20 cellular contexts compared by ENCODE assay signal in the genomic region with DNA sequence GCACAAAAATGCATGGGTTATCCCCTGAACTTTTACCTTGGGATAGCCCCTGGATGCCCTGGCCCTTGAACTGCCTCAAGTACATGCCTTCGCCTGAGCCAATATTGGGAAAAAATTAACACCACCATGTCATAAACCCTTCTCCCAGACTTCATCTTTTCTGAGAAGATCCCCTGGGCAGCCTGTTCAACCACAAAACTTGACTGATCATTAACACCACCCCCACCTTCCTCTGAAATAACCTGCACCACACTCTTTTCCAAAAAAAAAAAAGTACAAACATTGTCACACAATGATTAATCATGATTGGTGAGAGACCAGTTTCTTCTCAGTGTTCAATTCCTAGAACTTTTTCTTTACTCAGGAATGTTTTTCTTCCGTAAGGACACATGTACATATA.
DNase-seq lines count a peak whose midpoint lies in the region; ATAC-seq and TF ChIP-seq lines count a peak whose summit lies in the region.
"Had no signal": no experiment of that assay in that cellular context is flagged by ENCODE, and none has a peak within 500 bp of the region (broad histone marks: within the 10 kb centered on the region; RNA-seq: fewer than 3 reads in every experiment).

No MANE protein-coding gene starts in this region.

- no peak overlapping the region for H3K27ac ChIP-seq in spleen

- H3K4me1 Mint-ChIP-seq in progenitor cell of endocrine pancreas (ENCODE audit: low read depth) (peaks cover 10% of the 10 kb centered on the region), osteocyte (ENCODE audit: unreplicated experiment) (no peaks in the 10 kb centered on the region)
- H3K4me1 Mint-ChIP-seq: CD4-positive, CD25-positive, alpha-beta regulatory T cell; CD8-positive, alpha-beta memory T cell; GM23338; IgD-negative memory B cell had no signal

- H3K9me3 Mint-ChIP-seq in progenitor cell of endocrine pancreas (ENCODE audit: low read depth) (peaks cover 13% of the 10 kb centered on the region), osteocyte (ENCODE audit: unreplicated experiment) (peaks cover 4% of the 10 kb centered on the region)
- H3K9me3 Mint-ChIP-seq: GM23338 had no signal

- intact Hi-C loops in spleen (cut with DNase I; ENCODE audit: low total_unique reads): no loop called here

- peak; percentile 0 for DNase-seq in glomerular visceral epithelial cell (ENCODE audit: extremely low spot score)
- no peak for DNase-seq in progenitor cell of endocrine pancreas (ENCODE audit: low spot score, unreplicated experiment)
- no peak for DNase-seq in osteocyte (ENCODE audit: extremely low spot score, unreplicated experiment)
- DNase-seq in spleen: no peak
- no peak for DNase-seq in stimulated activated naive CD4-positive, alpha-beta T cell treated with Interleukin-2 at 50 U/mL for 16 hours (lab: John Stamatoyannopoulos, UW)
- DNase-seq: ACHN; BE2C; C1 segment of cervical spinal cord; CD4-positive, CD25-positive, alpha-beta regulatory T cell; CD8-positive, alpha-beta memory T cell; COR-L47; DMS 273 treated with DMSO at 0.1 percent for 48 hours; DMS53; DND-41; EL had no signal

- no peaks in the 10 kb centered on the region for H3K27me3 ChIP-seq in spleen (replicated peaks in 1 of 7)
- H3K27me3 ChIP-seq: BE2C had no signal

- H3K36me3 Mint-ChIP-seq in progenitor cell of endocrine pancreas (ENCODE audit: insufficient read depth): no peaks in the 10 kb centered on the region
- no peaks in the 10 kb centered on the region for H3K36me3 Mint-ChIP-seq in osteocyte (ENCODE audit: unreplicated experiment)
- H3K36me3 Mint-ChIP-seq: CD4-positive, CD25-positive, alpha-beta regulatory T cell; CD8-positive, alpha-beta memory T cell; IgD-negative memory B cell had no signal

- WGBS in spleen, 5 donors: 41 to 84% (median 63%) methylated on average over 2 of the region's 2 CpGs

- peak overlapping the region; percentile 7 for H3K27ac Mint-ChIP-seq in progenitor cell of endocrine pancreas
- no peak overlapping the region for H3K27ac Mint-ChIP-seq in osteocyte (ENCODE audit: unreplicated experiment)
- H3K27ac Mint-ChIP-seq: CD4-positive, CD25-positive, alpha-beta regulatory T cell; CD8-positive, alpha-beta memory T cell; GM23338; IgD-negative memory B cell had no signal

- H3K4me3 Mint-ChIP-seq in progenitor cell of endocrine pancreas (ENCODE audit: low read depth) (no peak overlapping the region), osteocyte (ENCODE audit: unreplicated experiment) (no peak overlapping the region)
- H3K4me3 Mint-ChIP-seq: CD4-positive, CD25-positive, alpha-beta regulatory T cell; CD8-positive, alpha-beta memory T cell; GM23338; IgD-negative memory B cell had no signal

- TF ChIP-seq CTCF in progenitor cell of endocrine pancreas (IDR thresholded peaks at IDR 0.05; ENCODE audit: unreplicated experiment) (no peak), osteocyte (IDR thresholded peaks at IDR 0.05) (no peak), spleen (IDR thresholded peaks at IDR 0.05 in 8 of 11, conservative IDR thresholded peaks at IDR 0.05 in 3 of 11) (no peak)

- H3K4me1 ChIP-seq in spleen: no peaks in the 10 kb centered on the region
- H3K4me1 ChIP-seq: BE2C had no signal

- H3K36me3 ChIP-seq in spleen: no peaks in the 10 kb centered on the region
- H3K36me3 ChIP-seq: BE2C had no signal

- H3K4me3 ChIP-seq in spleen: no peak overlapping the region
- H3K4me3 ChIP-seq: GM23338 had no signal

- peaks cover 0 to 6% (median 0%) of the 10 kb centered on the region in 8 donors for H3K9me3 ChIP-seq in spleen
- H3K9me3 ChIP-seq: BE2C had no signal

- no peak for TF ChIP-seq POLR2A in spleen (IDR thresholded peaks at IDR 0.05)

- peak; percentile 66 for ATAC-seq in HG02759 (IDR thresholded peaks at IDR 0.05; ENCODE audit: unreplicated experiment)
- ATAC-seq: GM23338, HCT116, HepG2 had no signal

- H3K27me3 Mint-ChIP-seq in progenitor cell of endocrine pancreas: no peaks in the 10 kb centered on the region
- peaks cover 27% of the 10 kb centered on the region for H3K27me3 Mint-ChIP-seq in osteocyte (ENCODE audit: unreplicated experiment)
- H3K27me3 Mint-ChIP-seq: CD8-positive, alpha-beta memory T cell; IgD-negative memory B cell had no signal
